ENCODE assay signal across 24 cellular contexts in genomic region chr5:40452874-40453624, GRCh38.
DNase-seq lines count a peak whose midpoint lies in the region; ATAC-seq, FAIRE-seq and TF ChIP-seq lines count a peak whose summit lies in the region.
"Had no signal": no experiment of that assay in that cellular context is flagged by ENCODE, and none has a peak within 500 bp of the region (broad histone marks: within the 10 kb centered on the region; RNA-seq: fewer than 3 reads in every experiment).

No MANE protein-coding gene starts in this region.

- no peak overlapping the region for H3K9ac ChIP-seq in BLaER1
- H3K9ac ChIP-seq in GM12878 (ENCODE audit: control insufficient read depth, insufficient read depth, low read length), result no peak overlapping the region

- TF ChIP-seq POLR2A in GM12878 (IDR thresholded peaks at IDR 0.05; ENCODE audit: low read depth, low read length) (no peak), GM18505 (IDR thresholded peaks at IDR 0.05; ENCODE audit: borderline replicate concordance, extremely low read depth, insufficient read depth, insufficient read length) (no peak)

- no peak for FAIRE-seq in GM12878 (lab: Jason Lieb, UNC)
- FAIRE-seq: D721Med had no signal

- H3K4me3 Mint-ChIP-seq in activated CD8-positive, alpha-beta T cell treated with anti-CD3 and anti-CD28 coated beads for 36 hours, result no peak overlapping the region
- no peak overlapping the region for H3K4me3 Mint-ChIP-seq in activated CD8-positive, alpha-beta T cell treated with anti-CD3 and anti-CD28 coated beads, Interleukin-2, amount 10 ng/mL, durations not matched to agents 7 days and 5 days
- H3K4me3 Mint-ChIP-seq: CD4-positive, alpha-beta T cell had no signal

- SMC1A ChIA-PET in GM12878 (lab: Charles Lee; ENCODE audit: uncharacterized antibody, unreplicated experiment), result interaction anchor here (1.0 kb wide), 1 partner anchor 33 kb away, joined by 3 read pairs; no protein-coding TSS in a partner anchor

- TF ChIP-seq RAD21 in GM12878 (IDR thresholded peaks at IDR 0.05; ENCODE audit: insufficient read depth, low read depth, low read length), result no peak

- H3K27me3 ChIP-seq in BLaER1 (no peaks in the 10 kb centered on the region), GM12878 (replicated peaks in 1 of 2; ENCODE audit: control insufficient read depth in 2 of 2, insufficient read depth in 2 of 2, low read length in 1 of 2) (no peaks in the 10 kb centered on the region)

- H2AFZ ChIP-seq in GM12878 (ENCODE audit: control insufficient read depth, low read depth, low read length), result no peak overlapping the region

- CTCF ChIA-PET in activated CD8-positive, alpha-beta T cell treated with anti-CD3 and anti-CD28 coated beads for 36 hours (lab: Charles Lee), result no interaction called here
- CTCF ChIA-PET in activated CD8-positive, alpha-beta T cell treated with anti-CD3 and anti-CD28 coated beads, Interleukin-2, amount 10 ng/mL, durations not matched to agents 7 days and 5 days (lab: Charles Lee), result no interaction called here
- CTCF ChIA-PET in GM12878 (lab: Yijun Ruan, JAX), result no interaction called here

- RAD21 ChIA-PET in GM12878 (lab: Charles Lee; ENCODE audit: unreplicated experiment), result no interaction called here

- peak overlapping the region; percentile 21 for H3K27ac Mint-ChIP-seq in activated CD8-positive, alpha-beta T cell treated with anti-CD3 and anti-CD28 coated beads for 36 hours
- H3K27ac Mint-ChIP-seq in activated CD8-positive, alpha-beta T cell treated with anti-CD3 and anti-CD28 coated beads, Interleukin-2, amount 10 ng/mL, durations not matched to agents 7 days and 5 days, result no peak overlapping the region
- H3K27ac Mint-ChIP-seq: CD4-positive, alpha-beta T cell had no signal

- no peak overlapping the region for H3K4me3 ChIP-seq in BLaER1
- H3K4me3 ChIP-seq in GM12878, result no peak overlapping the region

- H3K4me1 ChIP-seq in BLaER1 (peaks cover 10% of the 10 kb centered on the region), GM12878 (ENCODE audit: control insufficient read depth, insufficient read depth, low read length) (no peaks in the 10 kb centered on the region)

- TF ChIP-seq EP300 in GM12878 (IDR thresholded peaks at IDR 0.05; ENCODE audit: borderline replicate concordance in 1 of 2, control insufficient read depth in 1 of 2, low read depth in 2 of 2, low read length in 2 of 2), result no peak

- 32% methylated on average over 5 of the region's 5 CpGs for WGBS in GM12878 (ENCODE audit: insufficient coverage, insufficient replicate concordance, low lambda C conversion rate, missing lambda C conversion rate)

- in situ Hi-C loops in GM12878 (cut with MboI), result no loop called here

- H3K9me3 Mint-ChIP-seq in activated CD8-positive, alpha-beta T cell treated with anti-CD3 and anti-CD28 coated beads for 36 hours, result peaks cover 22% of the 10 kb centered on the region
- peaks cover 22% of the 10 kb centered on the region for H3K9me3 Mint-ChIP-seq in activated CD8-positive, alpha-beta T cell treated with anti-CD3 and anti-CD28 coated beads, Interleukin-2, amount 10 ng/mL, durations not matched to agents 7 days and 5 days (ENCODE audit: insufficient read depth)

- BruUV-seq in GM12878 (replicated peaks; lab: Mats Ljungman, UMichigan), result no TSS peak

- TF ChIP-seq CTCF in activated CD8-positive, alpha-beta T cell treated with anti-CD3 and anti-CD28 coated beads for 36 hours (IDR thresholded peaks at IDR 0.05), result no peak
- TF ChIP-seq CTCF in GM12878 (IDR thresholded peaks at IDR 0.05 in 2 of 3, conservative IDR thresholded peaks at IDR 0.05 in 1 of 3; ENCODE audit: control insufficient read depth in 2 of 3, extremely low read depth in 1 of 3, insufficient read depth in 1 of 3, low read depth in 3 of 3, low read length in 3 of 3), result no peak

- H3K4me2 ChIP-seq in BLaER1 (peak overlapping the region; percentile 45; the same call in 1 of the 2 replicates), GM12878 (ENCODE audit: control insufficient read depth, insufficient read depth) (no peak overlapping the region)

- H4K20me1 ChIP-seq in BLaER1 (no peaks in the 10 kb centered on the region), GM12878 (ENCODE audit: control insufficient read depth, insufficient read depth) (no peaks in the 10 kb centered on the region)

- no peaks in the 10 kb centered on the region for H3K27me3 Mint-ChIP-seq in activated CD8-positive, alpha-beta T cell treated with anti-CD3 and anti-CD28 coated beads for 36 hours
- H3K27me3 Mint-ChIP-seq in activated CD8-positive, alpha-beta T cell treated with anti-CD3 and anti-CD28 coated beads, Interleukin-2, amount 10 ng/mL, durations not matched to agents 7 days and 5 days (ENCODE audit: low read depth), result no peaks in the 10 kb centered on the region
- H3K27me3 Mint-ChIP-seq: CD4-positive, alpha-beta T cell had no signal

- peaks cover 20% of the 10 kb centered on the region for H3K36me3 Mint-ChIP-seq in activated CD8-positive, alpha-beta T cell treated with anti-CD3 and anti-CD28 coated beads for 36 hours (ENCODE audit: low read depth)
- peaks cover 42% of the 10 kb centered on the region for H3K36me3 Mint-ChIP-seq in activated CD8-positive, alpha-beta T cell treated with anti-CD3 and anti-CD28 coated beads, Interleukin-2, amount 10 ng/mL, durations not matched to agents 7 days and 5 days (ENCODE audit: low read depth)

- peaks cover 10% of the 10 kb centered on the region for H3K4me1 Mint-ChIP-seq in activated CD8-positive, alpha-beta T cell treated with anti-CD3 and anti-CD28 coated beads for 36 hours (ENCODE audit: low read depth)
- no peaks in the 10 kb centered on the region for H3K4me1 Mint-ChIP-seq in activated CD8-positive, alpha-beta T cell treated with anti-CD3 and anti-CD28 coated beads, Interleukin-2, amount 10 ng/mL, durations not matched to agents 7 days and 5 days (ENCODE audit: low read depth)

- no peak for ATAC-seq in activated CD8-positive, alpha-beta T cell treated with anti-CD3 and anti-CD28 coated beads for 36 hours
- ATAC-seq in activated CD8-positive, alpha-beta T cell treated with anti-CD3 and anti-CD28 coated beads, Interleukin-2, amount 10 ng/mL, durations not matched to agents 7 days and 5 days, result no peak
- ATAC-seq in GM19025 (IDR thresholded peaks at IDR 0.05; ENCODE audit: low read depth, unreplicated experiment) (peak; percentile 67), GM12878 (peak; percentile 40), GM19455 (IDR thresholded peaks at IDR 0.05; ENCODE audit: unreplicated experiment) (no peak), GM18505 (IDR thresholded peaks at IDR 0.05; ENCODE audit: unreplicated experiment) (no peak)

- H3K36me3 ChIP-seq in BLaER1 (no peaks in the 10 kb centered on the region), GM12878 (ENCODE audit: control insufficient read depth in 2 of 2, insufficient read depth in 2 of 2, low read length in 1 of 2) (no peaks in the 10 kb centered on the region)

- DNase-seq in activated CD8-positive, alpha-beta T cell treated with anti-CD3 and anti-CD28 coated beads for 36 hours, result no peak
- DNase-seq in activated CD8-positive, alpha-beta T cell treated with anti-CD3 and anti-CD28 coated beads, Interleukin-2, amount 10 ng/mL, durations not matched to agents 7 days and 5 days, result no peak
- no peak for DNase-seq in GM12878 (ENCODE audit: low read depth, low spot score)
- DNase-seq in mucosa of gallbladder (ENCODE audit: low spot score), result no peak
- DNase-seq: 8988T; ACHN; CD4-positive, alpha-beta T cell; GOT3; HCEC 1CT; NCI-H1048; NCI-H1417; NCI-H1694; NCI-H2081; NCI-H2171; NCI-H226; NCI-H510A; NCI-H69; RPMI8226; SHP77 had no signal

- intact Hi-C loops in activated CD8-positive, alpha-beta T cell treated with anti-CD3 and anti-CD28 coated beads for 36 hours (cut with micrococcal nuclease), result no loop called here
- intact Hi-C loops in GM12878 (cut with micrococcal nuclease; ENCODE audit: unreplicated experiment), result no loop called here

- no peaks in the 10 kb centered on the region for H3K79me2 ChIP-seq in GM12878 (ENCODE audit: control insufficient read depth, insufficient read depth, low read length)

- H3K27ac ChIP-seq in BLaER1 (0 out of 2 replicates have a peak overlapping the region, but pooled peaks have one; percentile 9), GM12878 (ENCODE audit: control insufficient read depth, insufficient read depth) (no peak overlapping the region)

- H3K9me3 ChIP-seq in BLaER1 (peaks cover 33% of the 10 kb centered on the region), GM12878 (replicated peaks; ENCODE audit: control insufficient read depth, insufficient read depth, low read length) (no peaks in the 10 kb centered on the region; the same call in 2 of the 3 replicates)

- POLR2A ChIA-PET in activated CD8-positive, alpha-beta T cell treated with anti-CD3 and anti-CD28 coated beads for 36 hours (lab: Charles Lee), result interaction anchor here (0.6 kb wide), 2 partner anchors 34 to 293 kb away, joined by 3 read pairs; no protein-coding TSS in a partner anchor
- POLR2A ChIA-PET in activated CD8-positive, alpha-beta T cell treated with anti-CD3 and anti-CD28 coated beads, Interleukin-2, amount 10 ng/mL, durations not matched to agents 7 days and 5 days (lab: Charles Lee), result no interaction called here
- POLR2A ChIA-PET in GM12878 (lab: Charles Lee), result no interaction called here

TF ChIP-seq in GM12878, 131 proteins besides CTCF, POLR2A, EP300 and RAD21:
- peak; percentile 34; the same call in 1 of the 2 replicates for TF ChIP-seq PKNOX1 (IDR thresholded peaks at IDR 0.05)
- TF ChIP-seq HDAC6 (IDR thresholded peaks at IDR 0.05; ENCODE audit: unreplicated experiment), result no peak
- TF ChIP-seq WRNIP1 (IDR thresholded peaks at IDR 0.05; ENCODE audit: borderline replicate concordance, low read depth, low read length), result no peak

Comparison
In these comparisons a context has a peak if more than half of its experiments do, and no peak if none do; other contexts are left out.
1. ATAC-seq: peak in GM19025 (single experiment) and GM12878 (single experiment); none in activated CD8-positive, alpha-beta T cell treated with anti-CD3 and anti-CD28 coated beads for 36 hours (single experiment), activated CD8-positive, alpha-beta T cell treated with anti-CD3 and anti-CD28 coated beads, Interleukin-2, amount 10 ng/mL, durations not matched to agents 7 days and 5 days (single experiment), GM19455 (single experiment) and GM18505 (single experiment).